ENCODE assay signal across 1 cellular context in the genomic region with DNA sequence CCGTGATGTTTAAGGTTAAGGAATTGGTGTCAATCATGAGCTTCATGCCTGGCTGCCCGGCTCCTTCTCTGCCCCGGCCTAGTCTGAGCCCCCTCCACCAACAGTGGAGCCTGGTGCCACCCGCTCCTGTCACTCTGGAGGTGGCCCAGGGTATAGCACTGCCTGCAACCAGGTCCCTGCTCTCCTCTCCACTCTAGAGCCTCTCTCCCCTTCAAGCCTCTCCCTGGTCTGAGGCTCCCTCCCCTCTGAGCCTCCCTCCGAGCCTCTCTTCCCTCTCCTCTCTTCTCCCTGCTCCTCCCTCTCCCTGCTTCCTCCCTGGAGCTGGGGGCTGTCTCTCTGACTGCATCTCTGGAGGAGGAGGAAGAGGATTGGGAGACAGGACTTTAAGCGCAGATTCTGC.
TF ChIP-seq lines count a peak whose summit lies in the region.

No MANE protein-coding gene starts in this region.

TF ChIP-seq in GM23338, 12 proteins besides CTCF, POLR2A, EP300 and RAD21:
- TF ChIP-seq POLR2AphosphoS5 (IDR thresholded peaks at IDR 0.05; ENCODE audit: low read depth) (no peak), STAT1 (IDR thresholded peaks at IDR 0.05; ENCODE audit: unreplicated experiment) (no peak), EZH2phosphoT487 (IDR thresholded peaks at IDR 0.05; ENCODE audit: unreplicated experiment) (no peak)
